ENCODE assay signal across 11 cellular contexts in genomic region chr3:129975332-129976090, GRCh38. TPM values are rescaled to one million over a fixed set of nuclear protein-coding genes. Genes with fewer than 3 reads are reported as not detected.
DNase-seq lines count a peak whose midpoint lies in the region; ATAC-seq, FAIRE-seq and TF ChIP-seq lines count a peak whose summit lies in the region.
"Had no signal": no experiment of that assay in that cellular context is flagged by ENCODE, and none has a peak within 500 bp of the region (broad histone marks: within the 10 kb centered on the region; RNA-seq: fewer than 3 reads in every experiment).

No MANE protein-coding gene starts in this region.

- no peaks in the 10 kb centered on the region for H3K36me3 Mint-ChIP-seq in CD8-positive, alpha-beta T cell
- H3K36me3 Mint-ChIP-seq in T-cell: no peaks in the 10 kb centered on the region

- peaks cover 21% of the 10 kb centered on the region for H3K27me3 ChIP-seq in CD8-positive, alpha-beta T cell (ENCODE audit: insufficient read depth, low read length)
- H3K27me3 ChIP-seq in gastroesophageal sphincter (peaks cover 77% of the 10 kb centered on the region), pancreas (peaks cover 0 to 25% (median 7%) of the 10 kb centered on the region in 4 donors)

- peaks cover 52% of the 10 kb centered on the region for H3K27me3 Mint-ChIP-seq in CD8-positive, alpha-beta T cell (ENCODE audit: low read depth)
- H3K27me3 Mint-ChIP-seq in T-cell: peaks cover 47 to 65% of the 10 kb centered on the region in 2 donors

- POLR2A ChIA-PET in CD8-positive, alpha-beta T cell (lab: Charles Lee): no interaction called here
- POLR2A ChIA-PET in T-cell (lab: Charles Lee): no interaction called here

- no peak for TF ChIP-seq POLR2A in gastroesophageal sphincter (IDR thresholded peaks at IDR 0.05)

- intact Hi-C loops in CD8-positive, alpha-beta T cell (cut with DNase I, micrococcal nuclease): no loop called here
- intact Hi-C loops in pancreas (cut with DNase I): no loop called here

- H3K27ac ChIP-seq in CD8-positive, alpha-beta T cell (ENCODE audit: low read depth, low read length): no peak overlapping the region
- H3K27ac ChIP-seq in gastroesophageal sphincter (no peak overlapping the region), pancreas (no peak overlapping the region)

- 0% methylated on average over 7 of the region's 62 CpGs; no CpG with 5 or more reads in 1 of the 2 donors for WGBS in gastroesophageal sphincter (ENCODE audit: low coverage in 1 of 2), 2 donors
- 3 to 6% methylated on average over 62 of the region's 62 CpGs for WGBS in pancreas, 2 donors

- no peaks in the 10 kb centered on the region for H3K36me3 ChIP-seq in CD8-positive, alpha-beta T cell (ENCODE audit: insufficient read depth, low read length)
- H3K36me3 ChIP-seq in gastroesophageal sphincter (no peaks in the 10 kb centered on the region), pancreas (no peaks in the 10 kb centered on the region)

- no peaks in the 10 kb centered on the region for H3K9me3 ChIP-seq in CD8-positive, alpha-beta T cell (ENCODE audit: low read length)
- H3K9me3 ChIP-seq in gastroesophageal sphincter (no peaks in the 10 kb centered on the region), pancreas (no peaks in the 10 kb centered on the region)

- peaks cover 11% of the 10 kb centered on the region for H3K4me1 Mint-ChIP-seq in CD8-positive, alpha-beta T cell (ENCODE audit: low read depth)
- peaks cover 8 to 14% (median 10%) of the 10 kb centered on the region in 3 donors for H3K4me1 Mint-ChIP-seq in T-cell

- no peak for TF ChIP-seq EP300 in gastroesophageal sphincter (IDR thresholded peaks at IDR 0.05)

- no peak for FAIRE-seq in pancreas (lab: Jason Lieb, UNC)
- FAIRE-seq: GM18507 had no signal

- CTCF ChIA-PET in CD8-positive, alpha-beta T cell (lab: Charles Lee): no interaction called here
- CTCF ChIA-PET in T-cell (lab: Charles Lee): no interaction called here

- H3K4me3 ChIP-seq in CD8-positive, alpha-beta T cell (ENCODE audit: low read depth, low read length): peak overlapping the region; percentile 31
- H3K4me3 ChIP-seq in gastroesophageal sphincter (peak overlapping the region in 1 of 2 donors; percentile 34), pancreas (peak overlapping the region in 1 of 4 donors; percentile 28)

- H3K4me1 ChIP-seq in CD8-positive, alpha-beta T cell (ENCODE audit: insufficient read depth, low read length): peaks cover 6% of the 10 kb centered on the region
- H3K4me1 ChIP-seq in gastroesophageal sphincter (peaks cover 0 to 20% (median 17%) of the 10 kb centered on the region in 3 donors), pancreas (peaks cover 0 to 11% (median 0%) of the 10 kb centered on the region in 3 donors)

- no peak overlapping the region for H3K27ac Mint-ChIP-seq in CD8-positive, alpha-beta T cell
- H3K27ac Mint-ChIP-seq in T-cell: no peak overlapping the region

- no peaks in the 10 kb centered on the region for H3K9me3 Mint-ChIP-seq in CD8-positive, alpha-beta T cell
- no peaks in the 10 kb centered on the region for H3K9me3 Mint-ChIP-seq in T-cell

- H3K4me3 Mint-ChIP-seq in CD8-positive, alpha-beta T cell: peak overlapping the region; percentile 81
- H3K4me3 Mint-ChIP-seq in T-cell: peak overlapping the region; percentile 60 to 79 (median 77)

- ATAC-seq in CD8-positive, alpha-beta T cell: peak; percentile 26
- ATAC-seq in T-cell (replicated peaks in 1 of 4) (peak; percentile 35 to 67 (median 52)), gastroesophageal sphincter (peak; percentile 34), pancreas (peak in 3 of 4 donors; percentile 60 to 71 (median 63)), HG02973 (IDR thresholded peaks at IDR 0.05; ENCODE audit: unreplicated experiment) (no peak), GM21825 (IDR thresholded peaks at IDR 0.05; ENCODE audit: unreplicated experiment) (no peak), GM21390 (IDR thresholded peaks at IDR 0.05; ENCODE audit: unreplicated experiment) (no peak)

- DNase-seq in CD8-positive, alpha-beta T cell: peak in 2 of 7 experiments; percentile 13 to 49
- DNase-seq in T-cell: peak in 19 of 34 experiments; percentile 1 to 43 (median 7)
- peak in 3 of 6 donors; percentile 10 to 65 (median 58) for DNase-seq in pancreas
- DNase-seq in midbrain (lab: John Stamatoyannopoulos, UW): no peak
- DNase-seq: NCI-H774 had no signal

- TF ChIP-seq CTCF in CD8-positive, alpha-beta T cell (IDR thresholded peaks at IDR 0.05): no peak
- TF ChIP-seq CTCF in gastroesophageal sphincter (IDR thresholded peaks at IDR 0.05) (no peak), pancreas (IDR thresholded peaks at IDR 0.05) (no peak)

RNA-seq across cellular contexts. Expression of gene TRH, which starts 1.0 kb away (rescaled TPM):
- total RNA-seq in CD8-positive, alpha-beta T cell: not detected
- not detected for total RNA-seq in T-cell
- total RNA-seq in gastroesophageal sphincter: under 1 TPM in 1 of 4 donors, not detected in 3; 0.30 TPM
- total RNA-seq in pancreas: not detected
- polyA plus RNA-seq in pancreas: not detected
- total RNA-seq: dermis microvascular lymphatic vessel endothelial cell had no signal

Comparison
In these comparisons a context has a peak if more than half of its experiments do, and no peak if none do; other contexts are left out.
1. ATAC-seq: peak in CD8-positive, alpha-beta T cell (single experiment), T-cell (4 of 4), gastroesophageal sphincter (single experiment) and pancreas (3 of 4); none in HG02973 (single experiment), GM21825 (single experiment) and GM21390 (single experiment).